ENCODE assay signal across 8 cellular contexts in genomic region chr1:32393136-32393535, GRCh38. TPM values are rescaled to one million over a fixed set of nuclear protein-coding genes. Genes with fewer than 3 reads are reported as not detected.
A peak's percentile ranks its signal among the peaks of the same experiment; 100 is the strongest.
DNase-seq lines count a peak whose midpoint lies in the region; ATAC-seq lines count a peak whose summit lies in the region.

No MANE protein-coding gene starts in this region.

- intact Hi-C loops in activated T-helper 2 cell treated with anti-CD3 and anti-CD28 coated beads, Interferon-gamma antibody, Interleukin-2, Interleukin-4, amounts not matched to agents 10 μg/mL and 5 μg/mL and 100 μg/mL, durations not matched to agents 14 hours and 24 hours and 36 hours (cut with micrococcal nuclease), result loop anchor here (5.0 kb wide), 2 partner anchors 56 to 191 kb away; partner anchors contain the start of genes CCDC28B and MARCKSL1

- peaks cover 5% of the 10 kb centered on the region for H3K27me3 Mint-ChIP-seq in T-helper 1 cell treated with Interleukin-12 subunit alpha and Interleukin-12 subunit beta and Interleukin-4 antibody, amounts not matched to agents 30 μg/mL and 1 μg/mL, for 36 hours (ENCODE audit: low read depth)
- H3K27me3 Mint-ChIP-seq in activated T-helper 2 cell treated with anti-CD3 and anti-CD28 coated beads, Interferon-gamma antibody, Interleukin-2, Interleukin-4, amounts not matched to agents 10 μg/mL and 5 μg/mL and 100 μg/mL, durations not matched to agents 14 hours and 24 hours and 36 hours (ENCODE audit: low read depth), result peaks cover 6% of the 10 kb centered on the region

- peak overlapping the region; percentile 94; the same call in 1 of the 2 replicates for H3K9ac ChIP-seq in iPS-20b (ENCODE audit: low read depth, low read length)
- peak overlapping the region; percentile 89 to 100 for H3K9ac ChIP-seq in stomach smooth muscle (ENCODE audit: low read length in 2 of 2)

- ATAC-seq in GM18861 (IDR thresholded peaks at IDR 0.05; ENCODE audit: unreplicated experiment), result no peak

- H3K9me3 ChIP-seq in iPS-20b (ENCODE audit: insufficient read depth, low read depth, low read length), result no peaks in the 10 kb centered on the region
- H3K9me3 ChIP-seq in stomach smooth muscle (ENCODE audit: control insufficient read depth in 2 of 2, low read length in 2 of 2), result no peaks in the 10 kb centered on the region

- peaks cover 20% of the 10 kb centered on the region for H3K4me1 Mint-ChIP-seq in T-helper 1 cell treated with Interleukin-12 subunit alpha and Interleukin-12 subunit beta and Interleukin-4 antibody, amounts not matched to agents 30 μg/mL and 1 μg/mL, for 36 hours (ENCODE audit: low read depth)
- H3K4me1 Mint-ChIP-seq in activated T-helper 2 cell treated with anti-CD3 and anti-CD28 coated beads, Interferon-gamma antibody, Interleukin-2, Interleukin-4, amounts not matched to agents 10 μg/mL and 5 μg/mL and 100 μg/mL, durations not matched to agents 14 hours and 24 hours and 36 hours (ENCODE audit: low read depth), result peaks cover 12% of the 10 kb centered on the region

- H3K4me3 ChIP-seq in iPS-20b (ENCODE audit: low read length) (peak overlapping the region; percentile 97), stomach smooth muscle (ENCODE audit: low read length in 2 of 2) (peak overlapping the region; percentile 82 to 98)

- no peaks in the 10 kb centered on the region for H3K9me3 Mint-ChIP-seq in T-helper 1 cell treated with Interleukin-12 subunit alpha and Interleukin-12 subunit beta and Interleukin-4 antibody, amounts not matched to agents 30 μg/mL and 1 μg/mL, for 36 hours
- no peaks in the 10 kb centered on the region for H3K9me3 Mint-ChIP-seq in activated T-helper 2 cell treated with anti-CD3 and anti-CD28 coated beads, Interferon-gamma antibody, Interleukin-2, Interleukin-4, amounts not matched to agents 10 μg/mL and 5 μg/mL and 100 μg/mL, durations not matched to agents 14 hours and 24 hours and 36 hours

- H3K27me3 ChIP-seq in iPS-20b (ENCODE audit: insufficient read depth, low read length) (no peaks in the 10 kb centered on the region), stomach smooth muscle (ENCODE audit: control insufficient read depth in 1 of 2, insufficient read depth in 2 of 2, low read length in 2 of 2) (no peaks in the 10 kb centered on the region)

- peaks cover 9% of the 10 kb centered on the region for H3K36me3 Mint-ChIP-seq in T-helper 1 cell treated with Interleukin-12 subunit alpha and Interleukin-12 subunit beta and Interleukin-4 antibody, amounts not matched to agents 30 μg/mL and 1 μg/mL, for 36 hours (ENCODE audit: low read depth)
- peaks cover 10% of the 10 kb centered on the region for H3K36me3 Mint-ChIP-seq in activated T-helper 2 cell treated with anti-CD3 and anti-CD28 coated beads, Interferon-gamma antibody, Interleukin-2, Interleukin-4, amounts not matched to agents 10 μg/mL and 5 μg/mL and 100 μg/mL, durations not matched to agents 14 hours and 24 hours and 36 hours (ENCODE audit: low read depth)

- peak overlapping the region; percentile 62 for H3K27ac Mint-ChIP-seq in T-helper 1 cell treated with Interleukin-12 subunit alpha and Interleukin-12 subunit beta and Interleukin-4 antibody, amounts not matched to agents 30 μg/mL and 1 μg/mL, for 36 hours
- H3K27ac Mint-ChIP-seq in activated T-helper 2 cell treated with anti-CD3 and anti-CD28 coated beads, Interferon-gamma antibody, Interleukin-2, Interleukin-4, amounts not matched to agents 10 μg/mL and 5 μg/mL and 100 μg/mL, durations not matched to agents 14 hours and 24 hours and 36 hours, result peak overlapping the region; percentile 99

- peak overlapping the region; percentile 100 for H3K4me3 Mint-ChIP-seq in T-helper 1 cell treated with Interleukin-12 subunit alpha and Interleukin-12 subunit beta and Interleukin-4 antibody, amounts not matched to agents 30 μg/mL and 1 μg/mL, for 36 hours
- peak overlapping the region; percentile 99 for H3K4me3 Mint-ChIP-seq in activated T-helper 2 cell treated with anti-CD3 and anti-CD28 coated beads, Interferon-gamma antibody, Interleukin-2, Interleukin-4, amounts not matched to agents 10 μg/mL and 5 μg/mL and 100 μg/mL, durations not matched to agents 14 hours and 24 hours and 36 hours (ENCODE audit: low read depth)

- no peak overlapping the region for H3K27ac ChIP-seq in iPS-20b (ENCODE audit: low read length)
- H3K27ac ChIP-seq in stomach smooth muscle (ENCODE audit: low read length), result no peak overlapping the region

- H3K36me3 ChIP-seq in iPS-20b (ENCODE audit: insufficient read depth, low read depth, low read length) (peaks cover 43% of the 10 kb centered on the region), stomach smooth muscle (ENCODE audit: control insufficient read depth in 2 of 2, insufficient read depth in 2 of 2, low read length in 2 of 2) (peaks cover 14 to 24% of the 10 kb centered on the region in 2 donors)

- peaks cover 6% of the 10 kb centered on the region for H3K4me1 ChIP-seq in iPS-20b (ENCODE audit: insufficient read depth, low read length)
- H3K4me1 ChIP-seq in stomach smooth muscle (ENCODE audit: control insufficient read depth, insufficient read depth, low read length), result peaks cover 17% of the 10 kb centered on the region

- DNase-seq in T-helper 1 cell (no peak), NCI-H345 treated with DMSO at 0.1 percent for 48 hours (lab: John Stamatoyannopoulos, UW; ENCODE audit: unreplicated experiment) (no peak), putamen (ENCODE audit: low spot score) (no peak)
- DNase-seq in activated T-helper 2 cell treated with anti-CD3 and anti-CD28 coated beads, Interferon-gamma antibody, Interleukin-2, Interleukin-4, amounts not matched to agents 10 μg/mL and 5 μg/mL and 100 μg/mL, durations not matched to agents 14 hours and 24 hours and 36 hours (ENCODE audit: low spot score), result no peak

RNA-seq across cellular contexts. Expression of gene BSDC1, which starts 1.1 kb away (rescaled TPM):
- total RNA-seq in activated T-helper 2 cell treated with anti-CD3 and anti-CD28 coated beads, Interferon-gamma antibody, Interleukin-2, Interleukin-4, amounts not matched to agents 10 μg/mL and 5 μg/mL and 100 μg/mL, durations not matched to agents 14 hours and 24 hours and 36 hours, result 48.9 and 54.3 TPM in 2 replicates

RNA-seq across cellular contexts. Expression of gene TSSK3, which starts 30.8 kb away (rescaled TPM):
- 1.1 TPM in 2 replicates for total RNA-seq in activated T-helper 2 cell treated with anti-CD3 and anti-CD28 coated beads, Interferon-gamma antibody, Interleukin-2, Interleukin-4, amounts not matched to agents 10 μg/mL and 5 μg/mL and 100 μg/mL, durations not matched to agents 14 hours and 24 hours and 36 hours

RNA-seq across cellular contexts. Expression of gene FAM229A, which starts 30.9 kb away (rescaled TPM):
- total RNA-seq in activated T-helper 2 cell treated with anti-CD3 and anti-CD28 coated beads, Interferon-gamma antibody, Interleukin-2, Interleukin-4, amounts not matched to agents 10 μg/mL and 5 μg/mL and 100 μg/mL, durations not matched to agents 14 hours and 24 hours and 36 hours, result 5.4 and 6.1 TPM in 2 replicates

RNA-seq across cellular contexts. Expression of gene MARCKSL1, which starts 57.1 kb away (rescaled TPM):
- total RNA-seq in activated T-helper 2 cell treated with anti-CD3 and anti-CD28 coated beads, Interferon-gamma antibody, Interleukin-2, Interleukin-4, amounts not matched to agents 10 μg/mL and 5 μg/mL and 100 μg/mL, durations not matched to agents 14 hours and 24 hours and 36 hours, result 42.5 and 45.0 TPM in 2 replicates
